Comparison of ENCODE assay signal across 10 cellular contexts in the genomic region with DNA sequence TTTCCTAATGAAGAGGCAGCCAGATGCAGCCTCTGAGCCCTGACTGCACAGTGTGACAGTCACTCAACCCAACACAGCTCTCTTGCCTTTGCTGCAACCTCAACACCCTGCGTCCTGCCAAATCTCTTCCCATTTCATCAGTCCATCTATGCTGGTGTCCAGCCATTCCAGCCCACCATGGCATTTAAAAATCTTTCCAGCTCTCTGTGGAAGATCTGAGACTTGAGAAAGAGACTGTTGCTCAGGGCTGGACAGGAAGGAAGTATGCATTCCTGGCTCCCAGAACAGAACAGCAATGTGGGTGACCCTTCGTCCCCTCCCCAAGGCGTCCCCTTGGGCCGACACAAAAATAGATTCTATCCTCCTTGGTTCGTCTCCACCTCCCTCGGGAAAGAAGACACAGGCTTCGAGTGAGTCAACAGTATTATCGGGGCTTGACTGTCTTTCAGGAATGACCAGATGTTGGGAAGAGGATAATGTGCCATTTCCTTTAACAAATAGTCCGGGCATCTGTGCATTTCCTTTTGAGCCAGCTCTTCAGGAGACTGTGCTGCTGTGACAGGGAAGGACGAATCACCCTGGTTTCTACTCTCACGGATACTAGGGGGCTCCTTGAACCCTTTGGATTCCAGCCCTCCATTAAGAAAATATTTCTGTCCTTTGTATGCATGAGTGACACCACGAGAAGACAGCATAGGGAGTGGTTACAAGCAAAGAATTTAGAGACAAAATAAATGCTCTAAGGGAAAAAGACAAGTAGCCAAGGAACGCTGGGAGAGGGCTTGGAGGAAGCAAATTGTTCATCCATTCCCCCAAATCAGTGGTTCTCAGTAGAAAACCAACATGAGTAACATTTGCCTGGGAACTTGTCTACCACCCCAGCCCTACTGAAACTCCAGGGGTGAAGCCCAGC.
DNase-seq lines count a peak whose midpoint lies in the region; ATAC-seq, FAIRE-seq and TF ChIP-seq lines count a peak whose summit lies in the region.
"Had no signal": no experiment of that assay in that cellular context is flagged by ENCODE, and none has a peak within 500 bp of the region (broad histone marks: within the 10 kb centered on the region; RNA-seq: fewer than 3 reads in every experiment).

No MANE protein-coding gene starts in this region.

- no peak for TF ChIP-seq RAD21 in A549 (conservative IDR thresholded peaks at IDR 0.05 in 1 of 2, IDR thresholded peaks at IDR 0.05 in 1 of 2)

- H3K9me3 ChIP-seq in A549 (no peaks in the 10 kb centered on the region), muscle layer of colon (ENCODE audit: low read length) (no peaks in the 10 kb centered on the region)

- H3K9ac ChIP-seq in muscle layer of colon (ENCODE audit: low read length): no peak overlapping the region

- WGBS in A549 (ENCODE audit: missing lambda C conversion rate): 22% methylated on average over 13 of the region's 13 CpGs

- FAIRE-seq in A549 (lab: Jason Lieb, UNC): no peak

- CTCF ChIA-PET in A549 (lab: Yijun Ruan, JAX): interaction anchor here (0.7 to 1.3 kb wide), 4 partner anchors 9 to 212 kb away, joined by 3 read pairs; no protein-coding TSS in a partner anchor

- no peaks in the 10 kb centered on the region for H3K36me3 ChIP-seq in muscle layer of colon (ENCODE audit: insufficient read depth, low read length)

- H3K4me1 ChIP-seq in A549: peaks cover 54% of the 10 kb centered on the region
- peaks cover 25% of the 10 kb centered on the region for H3K4me1 ChIP-seq in muscle layer of colon (ENCODE audit: insufficient read depth, low read length)

- TF ChIP-seq CTCF in A549 (IDR thresholded peaks at IDR 0.05): no peak

- H3K4me3 ChIP-seq in A549 (no peak overlapping the region), muscle layer of colon (ENCODE audit: low read depth in 1 of 2, low read length in 2 of 2) (no peak overlapping the region)

- DNase-seq in A549 (ENCODE audit: low read depth in 1 of 2, low spot score in 1 of 2) (peak in 1 of 2 experiments; percentile 57), LoVo (ENCODE audit: low spot score) (peak; percentile 21), dedifferentiated amniotic fluid mesenchymal stem cell (ENCODE audit: extremely low spot score) (peak; percentile 42), GF-D8 (lab: John Stamatoyannopoulos, UW) (no peak), RPMI8226 (no peak)
- DNase-seq in activated CD8-positive, alpha-beta memory T cell treated with anti-CD3 and anti-CD28 coated beads, Interleukin-2, amount 50 U/mL, for 4 hours: no peak
- no peak for DNase-seq in activated naive CD4-positive, alpha-beta T cell (lab: John Stamatoyannopoulos, UW)
- DNase-seq: activated naive CD8-positive, alpha-beta T cell treated with anti-CD3 and anti-CD28 coated beads, Interleukin-2, amount 10 ng/mL, durations not matched to agents 7 days and 5 days; stimulated activated CD4-positive, alpha-beta T cell treated with anti-CD3 and anti-CD28 coated beads, Interleukin-1b, Interleukin-23, amount 100 ng/mL, for 48 hours had no signal

- peak; percentile 51 to 69 for ATAC-seq in A549

- no peak for TF ChIP-seq POLR2A in A549 (IDR thresholded peaks at IDR 0.05; ENCODE audit: low read length)

- no peaks in the 10 kb centered on the region for H3K27me3 ChIP-seq in muscle layer of colon (ENCODE audit: control insufficient read depth in 1 of 2, insufficient read depth in 2 of 2, low read length in 2 of 2)

- no peak for TF ChIP-seq EP300 in A549 (IDR thresholded peaks at IDR 0.05)

- H3K27ac ChIP-seq in A549 (peak overlapping the region; percentile 77 to 79), muscle layer of colon (ENCODE audit: low read depth, low read length) (peak overlapping the region; percentile 7)

- POLR2A ChIA-PET in A549 (lab: Yijun Ruan, JAX): interaction anchor here (0.9 kb wide), 1 partner anchor 131 kb away, joined by 3 read pairs; no protein-coding TSS in a partner anchor

- H3K4me2 ChIP-seq in A549: peak overlapping the region; percentile 67

TF ChIP-seq in A549, 52 proteins besides CTCF, POLR2A, EP300 and RAD21:
- TF ChIP-seq, protein P1, sequence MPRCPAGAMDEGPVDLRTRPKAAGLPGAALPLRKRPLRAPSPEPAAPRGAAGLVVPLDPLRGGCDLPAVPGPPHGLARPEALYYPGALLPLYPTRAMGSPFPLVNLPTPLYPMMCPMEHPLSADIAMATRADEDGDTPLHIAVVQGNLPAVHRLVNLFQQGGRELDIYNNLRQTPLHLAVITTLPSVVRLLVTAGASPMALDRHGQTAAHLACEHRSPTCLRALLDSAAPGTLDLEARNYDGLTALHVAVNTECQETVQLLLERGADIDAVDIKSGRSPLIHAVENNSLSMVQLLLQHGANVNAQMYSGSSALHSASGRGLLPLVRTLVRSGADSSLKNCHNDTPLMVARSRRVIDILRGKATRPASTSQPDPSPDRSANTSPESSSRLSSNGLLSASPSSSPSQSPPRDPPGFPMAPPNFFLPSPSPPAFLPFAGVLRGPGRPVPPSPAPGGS (IDR thresholded peaks at IDR 0.05): no peak
- no peak for TF ChIP-seq PBX3 (IDR thresholded peaks at IDR 0.05)
- 0 out of 2 replicates have a peak, but pooled peaks have one; percentile 62 for TF ChIP-seq CHD4 (IDR thresholded peaks at IDR 0.05; ENCODE audit: borderline replicate concordance)
- 0 out of 2 replicates have a peak, but pooled peaks have one; percentile 4 for TF ChIP-seq MAX (IDR thresholded peaks at IDR 0.05)
- no peak for TF ChIP-seq ZFP36 (IDR thresholded peaks at IDR 0.05; ENCODE audit: borderline replicate concordance, partially characterized antibody)
- TF ChIP-seq RARB (CRISPR knock-in tag; IDR thresholded peaks at IDR 0.05): no peak

Comparison
In these comparisons a context has a peak if more than half of its experiments do, and no peak if none do; other contexts are left out.
1. DNase-seq: peak in LoVo (single experiment) and dedifferentiated amniotic fluid mesenchymal stem cell (single experiment); none in GF-D8 (single experiment), activated CD8-positive, alpha-beta memory T cell treated with anti-CD3 and anti-CD28 coated beads, Interleukin-2, amount 50 U/mL, for 4 hours (single experiment), RPMI8226 (single experiment) and activated naive CD4-positive, alpha-beta T cell (0 of 4).